Comparison of ENCODE assay signal across 24 cellular contexts in genomic region chr7:84113906-84114875, GRCh38.
DNase-seq lines count a peak whose midpoint lies in the region; ATAC-seq and TF ChIP-seq lines count a peak whose summit lies in the region.
"Had no signal": no experiment of that assay in that cellular context is flagged by ENCODE, and none has a peak within 500 bp of the region (broad histone marks: within the 10 kb centered on the region; RNA-seq: fewer than 3 reads in every experiment).

No MANE protein-coding gene starts in this region.

- intact Hi-C loops in A673 (cut with micrococcal nuclease; ENCODE audit: unreplicated experiment) = no loop called here

- no peaks in the 10 kb centered on the region for H3K27me3 ChIP-seq in A673 (replicated peaks; ENCODE audit: insufficient read depth, low read depth, low read length, poor library complexity)
- H3K27me3 ChIP-seq: BLaER1, cardiac muscle cell, heart left ventricle, pancreas, upper lobe of left lung had no signal

- H3K27ac Mint-ChIP-seq in neural crest cell (ENCODE audit: unreplicated experiment) = peak overlapping the region; percentile 75
- H3K27ac Mint-ChIP-seq in effector memory CD8-positive, alpha-beta T cell = no peak overlapping the region
- H3K27ac Mint-ChIP-seq: activated CD4-positive, alpha-beta T cell treated with anti-CD3 and anti-CD28 coated beads for 36 hours; activated CD8-positive, alpha-beta memory T cell treated with anti-CD3 and anti-CD28 coated beads, Interleukin-2, amount 10 ng/mL, durations not matched to agents 7 days and 5 days; activated naive CD8-positive, alpha-beta T cell treated with anti-CD3 and anti-CD28 coated beads, Interleukin-2, amount 10 ng/mL, durations not matched to agents 7 days and 5 days; stimulated activated naive CD8-positive, alpha-beta T cell treated with anti-CD3 and anti-CD28 coated beads, Interleukin-15, Interleukin-2, amounts not matched to agents 100 ng/mL and 50 ng/mL, for 24 hours had no signal

- CTCF ChIA-PET in A673 (lab: Charles Lee) = no interaction called here

- H3K27me3 Mint-ChIP-seq in neural crest cell (ENCODE audit: low read depth) = no peaks in the 10 kb centered on the region
- no peaks in the 10 kb centered on the region for H3K27me3 Mint-ChIP-seq in effector memory CD8-positive, alpha-beta T cell
- H3K27me3 Mint-ChIP-seq: activated CD4-positive, alpha-beta T cell treated with anti-CD3 and anti-CD28 coated beads for 36 hours; activated CD8-positive, alpha-beta memory T cell treated with anti-CD3 and anti-CD28 coated beads, Interleukin-2, amount 10 ng/mL, durations not matched to agents 7 days and 5 days; activated naive CD8-positive, alpha-beta T cell treated with anti-CD3 and anti-CD28 coated beads, Interleukin-2, amount 10 ng/mL, durations not matched to agents 7 days and 5 days; stimulated activated naive CD8-positive, alpha-beta T cell treated with anti-CD3 and anti-CD28 coated beads, Interleukin-15, Interleukin-2, amounts not matched to agents 100 ng/mL and 50 ng/mL, for 24 hours had no signal

- no TSS peak for BruUV-seq in A673 (replicated peaks; lab: Mats Ljungman, UMichigan)

- peaks cover under 1% of the 10 kb centered on the region for H3K36me3 Mint-ChIP-seq in neural crest cell (ENCODE audit: low read depth)
- H3K36me3 Mint-ChIP-seq in effector memory CD8-positive, alpha-beta T cell (ENCODE audit: insufficient read depth) = no peaks in the 10 kb centered on the region
- H3K36me3 Mint-ChIP-seq: activated CD8-positive, alpha-beta memory T cell treated with anti-CD3 and anti-CD28 coated beads, Interleukin-2, amount 10 ng/mL, durations not matched to agents 7 days and 5 days; activated naive CD8-positive, alpha-beta T cell treated with anti-CD3 and anti-CD28 coated beads, Interleukin-2, amount 10 ng/mL, durations not matched to agents 7 days and 5 days had no signal

- no peak for ATAC-seq in effector memory CD8-positive, alpha-beta T cell (replicated peaks)
- ATAC-seq: A549; activated CD4-positive, alpha-beta T cell treated with anti-CD3 and anti-CD28 coated beads for 36 hours; activated CD8-positive, alpha-beta memory T cell treated with anti-CD3 and anti-CD28 coated beads, Interleukin-2, amount 10 ng/mL, durations not matched to agents 7 days and 5 days; lower lobe of right lung; pancreas had no signal

- no peaks in the 10 kb centered on the region for H3K9me3 ChIP-seq in A673 (ENCODE audit: low read depth, low read length, poor library complexity, severe bottlenecking)
- H3K9me3 ChIP-seq: A549, BLaER1, heart left ventricle, lower lobe of right lung, pancreas, upper lobe of left lung had no signal

- no peak for TF ChIP-seq CTCF in A673 (conservative IDR thresholded peaks at IDR 0.05; ENCODE audit: low read depth, low read length)
- TF ChIP-seq CTCF in neural crest cell (conservative IDR thresholded peaks at IDR 0.05) = no peak

- H3K4me3 ChIP-seq in A673 (ENCODE audit: low read depth, low read length, poor library complexity, severe bottlenecking) = no peak overlapping the region
- H3K4me3 ChIP-seq: A549, BLaER1, cardiac muscle cell, heart left ventricle, lower lobe of right lung, pancreas, upper lobe of left lung had no signal

- H3K27ac ChIP-seq in A673 (ENCODE audit: low read depth, low read length, poor library complexity, severe bottlenecking) = no peak overlapping the region
- H3K27ac ChIP-seq: A549, BLaER1, cardiac muscle cell, lower lobe of right lung, pancreas, upper lobe of left lung had no signal

- peaks cover 50% of the 10 kb centered on the region for H3K4me1 ChIP-seq in A673 (ENCODE audit: insufficient read depth, low read length, poor library complexity, severe bottlenecking)
- H3K4me1 ChIP-seq: BLaER1, pancreas had no signal

- no peaks in the 10 kb centered on the region for H3K9me3 Mint-ChIP-seq in neural crest cell
- peaks cover 4 to 9% of the 10 kb centered on the region in 2 donors for H3K9me3 Mint-ChIP-seq in effector memory CD8-positive, alpha-beta T cell
- H3K9me3 Mint-ChIP-seq: activated naive CD8-positive, alpha-beta T cell treated with anti-CD3 and anti-CD28 coated beads, Interleukin-2, amount 10 ng/mL, durations not matched to agents 7 days and 5 days; stimulated activated naive CD8-positive, alpha-beta T cell treated with anti-CD3 and anti-CD28 coated beads, Interleukin-15, Interleukin-2, amounts not matched to agents 100 ng/mL and 50 ng/mL, for 24 hours had no signal

- peaks cover 35% of the 10 kb centered on the region for H3K4me1 Mint-ChIP-seq in neural crest cell
- no peaks in the 10 kb centered on the region for H3K4me1 Mint-ChIP-seq in effector memory CD8-positive, alpha-beta T cell (ENCODE audit: low read depth in 2 of 2)
- H3K4me1 Mint-ChIP-seq: activated CD4-positive, alpha-beta T cell treated with anti-CD3 and anti-CD28 coated beads for 36 hours; activated CD8-positive, alpha-beta memory T cell treated with anti-CD3 and anti-CD28 coated beads, Interleukin-2, amount 10 ng/mL, durations not matched to agents 7 days and 5 days had no signal

- no peaks in the 10 kb centered on the region for H3K36me3 ChIP-seq in A673 (ENCODE audit: insufficient read depth, low read length, poor library complexity, severe bottlenecking)
- H3K36me3 ChIP-seq: BLaER1, heart left ventricle, lower lobe of right lung, pancreas, upper lobe of left lung had no signal

- POLR2A ChIA-PET in A673 (lab: Charles Lee; ENCODE audit: low non-redundant PET) = interaction anchor here (0.6 kb wide), 1 partner anchor 74 kb away, joined by 5 read pairs; no protein-coding TSS in a partner anchor

- DNase-seq in A673 (ENCODE audit: low spot score) (peak; percentile 72), NCI-H69 (lab: John Stamatoyannopoulos, UW) (peak; percentile 21), dermis microvascular lymphatic vessel endothelial cell (ENCODE audit: low read depth in 2 of 2) (peak; percentile 74 to 86), neural crest cell (ENCODE audit: low read depth, low spot score) (no peak), NCI-H748 treated with DMSO at 0.1 percent for 48 hours (lab: John Stamatoyannopoulos, UW) (no peak), NCI-H345 treated with DMSO at 0.1 percent for 48 hours (lab: John Stamatoyannopoulos, UW; ENCODE audit: unreplicated experiment) (no peak), activated gamma-delta T cell (lab: John Stamatoyannopoulos, UW) (no peak)
- DNase-seq in effector memory CD8-positive, alpha-beta T cell = no peak
- DNase-seq: activated CD4-positive, alpha-beta T cell treated with anti-CD3 and anti-CD28 coated beads for 36 hours; activated CD8-positive, alpha-beta memory T cell treated with anti-CD3 and anti-CD28 coated beads, Interleukin-2, amount 10 ng/mL, durations not matched to agents 7 days and 5 days; activated naive CD8-positive, alpha-beta T cell treated with anti-CD3 and anti-CD28 coated beads, Interleukin-2, amount 10 ng/mL, durations not matched to agents 7 days and 5 days; effector CD4-positive, alpha-beta T cell; GDM1; HCEC 1CT; heart left ventricle; lower lobe of right lung; NCI-H1417 treated with DMSO at 0.1 percent for 48 hours; pancreas; SW 1271; upper lobe of left lung had no signal

- H3K4me3 Mint-ChIP-seq in neural crest cell = no peak overlapping the region
- no peak overlapping the region for H3K4me3 Mint-ChIP-seq in effector memory CD8-positive, alpha-beta T cell
- H3K4me3 Mint-ChIP-seq: activated CD4-positive, alpha-beta T cell treated with anti-CD3 and anti-CD28 coated beads for 36 hours; activated CD8-positive, alpha-beta memory T cell treated with anti-CD3 and anti-CD28 coated beads, Interleukin-2, amount 10 ng/mL, durations not matched to agents 7 days and 5 days; activated naive CD8-positive, alpha-beta T cell treated with anti-CD3 and anti-CD28 coated beads, Interleukin-2, amount 10 ng/mL, durations not matched to agents 7 days and 5 days; stimulated activated naive CD8-positive, alpha-beta T cell treated with anti-CD3 and anti-CD28 coated beads, Interleukin-15, Interleukin-2, amounts not matched to agents 100 ng/mL and 50 ng/mL, for 24 hours had no signal

Comparison
In these comparisons a context has a peak if more than half of its experiments do, and no peak if none do; other contexts are left out.
1. DNase-seq: peak in A673 (single experiment), NCI-H69 (single experiment) and dermis microvascular lymphatic vessel endothelial cell (2 of 2); none in neural crest cell (single experiment), NCI-H748 treated with DMSO at 0.1 percent for 48 hours (single experiment), NCI-H345 treated with DMSO at 0.1 percent for 48 hours (single experiment), activated gamma-delta T cell (single experiment) and effector memory CD8-positive, alpha-beta T cell (0 of 3).